ENCODE assay signal across 27 cellular contexts in genomic region chr2:176895158-176895557, GRCh38.
"Had no signal": no experiment of that assay in that cellular context is flagged by ENCODE, and none has a peak within 500 bp of the region (broad histone marks: within the 10 kb centered on the region; RNA-seq: fewer than 3 reads in every experiment).

No MANE protein-coding gene starts in this region.

- H3K4me3 ChIP-seq: neural progenitor cell, ovary, psoas muscle, right lobe of liver, sigmoid colon, smooth muscle cell, spleen, suprapubic skin, testis, tibial artery, transverse colon, upper lobe of right lung, uterus had no signal

- H3K27me3 ChIP-seq: neural progenitor cell, ovary, right lobe of liver, sigmoid colon, spleen, suprapubic skin, testis, tibial artery, transverse colon, upper lobe of right lung, uterus had no signal

- ATAC-seq: natural killer cell; psoas muscle; right cardiac atrium; right lobe of liver; stimulated activated memory B cell treated with anti-CD40 and anti-IgM and Interleukin-4, amounts not matched to agents 10 μg/mL and 1 μg/mL and 100 μg/mL, for 72 hours; stimulated activated naive CD8-positive, alpha-beta T cell treated with anti-CD3 and anti-CD28 coated beads, Interleukin-15, amount 100 ng/mL, for 72 hours; stimulated activated naive CD8-positive, alpha-beta T cell treated with anti-CD3 and anti-CD28 coated beads, Interleukin-15, Interleukin-2, amounts not matched to agents 100 U/mL and 50 U/mL, for 24 hours; upper lobe of right lung had no signal

- H3K27ac ChIP-seq: neural progenitor cell, ovary, parathyroid adenoma, psoas muscle, right lobe of liver, sigmoid colon, spleen, suprapubic skin, testis, tibial artery, transverse colon, upper lobe of right lung, uterus had no signal

- H3K9me3 ChIP-seq: ovary, psoas muscle, right lobe of liver, sigmoid colon, spleen, suprapubic skin, testis, tibial artery, transverse colon, upper lobe of right lung, uterus had no signal

- H3K4me1 ChIP-seq: neural progenitor cell, parathyroid adenoma, psoas muscle, sigmoid colon, spleen, suprapubic skin, testis, tibial artery, transverse colon, upper lobe of right lung, uterus had no signal

- H3K36me3 ChIP-seq: neural progenitor cell, ovary, right lobe of liver, sigmoid colon, spleen, suprapubic skin, tibial artery, transverse colon, upper lobe of right lung, uterus had no signal

- DNase-seq: natural killer cell; occipital lobe; ovary; psoas muscle; right cardiac atrium; right lobe of liver; sigmoid colon; spleen; stimulated activated CD4-positive, alpha-beta T cell treated with anti-CD3 and anti-CD28 coated beads, Interleukin-12 subunit alpha, Interleukin-12 subunit beta, amount 100 ng/mL, for 4 hours; stimulated activated CD4-positive, alpha-beta T cell treated with anti-CD3 and anti-CD28 coated beads, Interleukin-1b, Interleukin-23, amount 100 ng/mL, for 48 hours; stimulated activated CD4-positive, alpha-beta T cell treated with anti-CD3 and anti-CD28 coated beads, Interleukin-4, amount 100 ng/mL, for 1 hour; stimulated activated CD4-positive, alpha-beta T cell treated with anti-CD3 and anti-CD28 coated beads, Interleukin-4, amount 100 ng/mL, for 4 hours; stimulated activated CD8-positive, alpha-beta memory T cell treated with anti-CD3 and anti-CD28 coated beads, Interleukin-4, amount 100 ng/mL, for 48 hours; stimulated activated naive CD4-positive, alpha-beta T cell; stimulated activated naive CD8-positive, alpha-beta T cell treated with anti-CD3 and anti-CD28 coated beads, Interleukin-15, amount 100 ng/mL, for 72 hours; stimulated activated naive CD8-positive, alpha-beta T cell treated with anti-CD3 and anti-CD28 coated beads, Interleukin-15, Interleukin-2, amounts not matched to agents 100 U/mL and 50 U/mL, for 24 hours; substantia nigra; testis; tibial artery; transverse colon; upper lobe of right lung; uterus had no signal
